ENCODE assay signal across 1 cellular context in the genomic region with DNA sequence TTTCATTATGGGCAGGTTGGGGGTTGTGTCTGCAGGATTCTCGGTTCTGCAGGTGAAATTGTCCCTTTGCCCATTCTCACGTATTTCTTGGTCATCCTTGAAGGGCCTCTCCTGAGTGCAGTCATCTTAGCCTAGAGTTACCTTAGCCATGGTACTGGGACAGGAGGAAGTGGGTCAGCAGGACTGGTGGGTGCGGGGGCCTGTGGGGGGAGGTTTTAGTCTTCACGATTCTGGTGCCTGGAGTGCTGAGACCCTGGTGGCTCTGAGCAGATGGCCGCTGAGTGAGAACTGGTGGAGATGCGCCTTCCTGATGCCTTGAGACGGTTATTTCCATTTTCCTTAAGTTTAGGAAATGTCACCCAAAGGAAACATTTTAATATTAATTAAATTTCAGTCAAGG.
TF ChIP-seq lines count a peak whose summit lies in the region.

No MANE protein-coding gene starts in this region.

TF ChIP-seq in endothelial cell of umbilical vein, 7 proteins besides CTCF, POLR2A, EP300 and RAD21:
- no peak for TF ChIP-seq POLR2AphosphoS5 (IDR thresholded peaks at IDR 0.05; ENCODE audit: insufficient read depth, low read depth, low read length)
- TF ChIP-seq FOS (IDR thresholded peaks at IDR 0.05; ENCODE audit: borderline replicate concordance, insufficient read depth, low read length): no peak
- TF ChIP-seq EZH2 (IDR thresholded peaks at IDR 0.05; ENCODE audit: borderline replicate concordance, low read depth, low read length, severe bottlenecking): no peak
- TF ChIP-seq MYC (IDR thresholded peaks at IDR 0.05; ENCODE audit: low read depth, low read length): no peak
- no peak for TF ChIP-seq GATA2 (IDR thresholded peaks at IDR 0.05; ENCODE audit: insufficient read depth, insufficient read length, low read depth, low read length)
- TF ChIP-seq, protein P1, sequence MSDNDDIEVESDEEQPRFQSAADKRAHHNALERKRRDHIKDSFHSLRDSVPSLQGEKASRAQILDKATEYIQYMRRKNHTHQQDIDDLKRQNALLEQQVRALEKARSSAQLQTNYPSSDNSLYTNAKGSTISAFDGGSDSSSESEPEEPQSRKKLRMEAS (IDR thresholded peaks at IDR 0.05; ENCODE audit: insufficient read depth, insufficient read length): no peak
- TF ChIP-seq JUN (IDR thresholded peaks at IDR 0.05; ENCODE audit: borderline replicate concordance, insufficient read depth, insufficient read length, low read depth): no peak
